ENCODE assay signal across 1 cellular context in genomic region chr2:128282246-128282975, GRCh38.
TF ChIP-seq lines count a peak whose summit lies in the region.

No MANE protein-coding gene starts in this region.

TF ChIP-seq in SK-N-SH treated with all-trans-retinoic acid at 6 μM for 48 hours, 23 proteins besides CTCF, POLR2A, EP300 and RAD21 (continued from another document):
- no peak for TF ChIP-seq TSHZ2 (CRISPR knock-in tag; IDR thresholded peaks at IDR 0.05)
- no peak for TF ChIP-seq POU6F1 (CRISPR knock-in tag; IDR thresholded peaks at IDR 0.05; ENCODE audit: borderline replicate concordance, low read depth)
- no peak for TF ChIP-seq PATZ1 (CRISPR knock-in tag; IDR thresholded peaks at IDR 0.05; ENCODE audit: borderline replicate concordance)
